In genomic region chr1:51192213-51192843, GRCh38 we compare ENCODE assay signal across 1 cellular context.
TF ChIP-seq lines count a peak whose summit lies in the region.

No MANE protein-coding gene starts in this region.

TF ChIP-seq in SK-N-SH, 30 proteins besides CTCF, POLR2A, EP300 and RAD21 (continued from another document):
- TF ChIP-seq ZBTB33 (IDR thresholded peaks at IDR 0.05; ENCODE audit: borderline replicate concordance, low read depth) = no peak
- TF ChIP-seq YY1 (IDR thresholded peaks at IDR 0.05; ENCODE audit: low read depth) = no peak
TF ChIP-seq in SK-N-SH: peak in this region for 2.
